8 cellular contexts compared by ENCODE assay signal in the genomic region with DNA sequence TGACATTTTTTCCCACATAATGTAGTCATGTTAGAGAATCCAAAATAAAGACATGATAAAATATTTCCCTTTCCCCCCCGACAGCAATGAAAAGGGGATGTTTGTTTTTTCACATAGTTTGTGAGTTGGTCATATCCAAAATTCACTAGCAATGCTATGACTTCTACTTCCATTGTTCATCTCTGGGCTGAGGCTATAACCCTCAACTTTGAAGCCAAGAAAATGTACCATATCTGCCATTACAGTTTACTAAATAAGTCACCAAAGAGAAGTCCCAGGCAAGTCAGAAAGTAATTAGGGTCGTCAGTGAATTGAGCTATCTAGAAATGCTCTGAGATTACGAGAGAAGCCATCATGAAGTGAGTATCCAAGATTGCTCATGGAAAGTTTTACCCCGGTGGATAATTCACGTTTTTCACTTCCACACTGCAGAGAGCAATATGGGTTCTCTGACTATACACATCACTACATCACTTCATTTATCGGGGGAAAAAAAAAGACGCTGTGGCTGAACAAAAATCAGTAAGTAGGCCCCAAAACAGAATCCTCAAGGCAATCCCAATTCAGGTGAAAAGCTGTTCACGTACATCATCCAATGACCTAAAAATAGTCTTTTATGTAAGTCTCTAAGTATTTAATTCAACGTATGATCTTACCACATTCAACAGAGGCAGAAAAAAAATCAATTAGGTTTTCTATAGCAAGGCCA. TPM values are rescaled to one million over a fixed set of nuclear protein-coding genes. Genes with fewer than 3 reads are reported as not detected.
DNase-seq lines count a peak whose midpoint lies in the region; ATAC-seq, FAIRE-seq and TF ChIP-seq lines count a peak whose summit lies in the region.

No MANE protein-coding gene starts in this region.

- H3K4me1 Mint-ChIP-seq in T-cell = peaks cover 27 to 34% (median 31%) of the 10 kb centered on the region in 3 donors

- no peak for TF ChIP-seq CTCF in gastroesophageal sphincter (IDR thresholded peaks at IDR 0.05)

- no peaks in the 10 kb centered on the region for H3K9me3 ChIP-seq in gastroesophageal sphincter

- H3K27me3 ChIP-seq in gastroesophageal sphincter = no peaks in the 10 kb centered on the region

- H3K4me1 ChIP-seq in gastroesophageal sphincter = peaks cover 15 to 67% (median 26%) of the 10 kb centered on the region in 3 donors

- H3K36me3 Mint-ChIP-seq in T-cell = no peaks in the 10 kb centered on the region

- H3K27ac Mint-ChIP-seq in T-cell = peak overlapping the region; percentile 86 to 87

- H3K27me3 Mint-ChIP-seq in T-cell = no peaks in the 10 kb centered on the region

- peak overlapping the region; percentile 90 to 92 (median 91) for H3K4me3 Mint-ChIP-seq in T-cell

- TF ChIP-seq EP300 in gastroesophageal sphincter (IDR thresholded peaks at IDR 0.05) = no peak

- peak overlapping the region in 3 of 4 donors; percentile 93 to 96 (median 95) for H3K27ac ChIP-seq in gastroesophageal sphincter

- WGBS in gastroesophageal sphincter (ENCODE audit: low coverage in 1 of 2), 2 donors = 16 to 17% methylated on average over 5 to 9 of the region's 9 CpGs

- FAIRE-seq in GM18507 (lab: Jason Lieb, UNC) (peak; percentile 44), HTR-8/SVneo (lab: Jason Lieb, UNC) (no peak)

- TF ChIP-seq POLR2A in gastroesophageal sphincter (IDR thresholded peaks at IDR 0.05) = no peak

- CTCF ChIA-PET in T-cell (lab: Charles Lee) = interaction anchor here in 1 of 2 donors (0.9 to 1.3 kb wide), 2 partner anchors 121 to 396 kb away, joined by 3 to 4 read pairs; no protein-coding TSS in a partner anchor

- no peak for ATAC-seq in T-cell (replicated peaks in 1 of 4)
- ATAC-seq in gastroesophageal sphincter = no peak
- no peak for ATAC-seq in HG02588 (IDR thresholded peaks at IDR 0.05; ENCODE audit: unreplicated experiment)
- ATAC-seq in HG03095 (IDR thresholded peaks at IDR 0.05; ENCODE audit: unreplicated experiment) = no peak

- DNase-seq in GM18507 (ENCODE audit: extremely low spot score, insufficient read length, low read depth) (no peak), T-cell (no peak), skeletal muscle cell (ENCODE audit: low read depth) (no peak), occipital lobe (lab: John Stamatoyannopoulos, UW) (no peak), HTR-8/SVneo (ENCODE audit: insufficient read length, low spot score) (no peak)

- H3K9me3 Mint-ChIP-seq in T-cell = no peaks in the 10 kb centered on the region

- H3K36me3 ChIP-seq in gastroesophageal sphincter = no peaks in the 10 kb centered on the region

- H3K4me3 ChIP-seq in gastroesophageal sphincter (peak overlapping the region; percentile 83 to 98), skeletal muscle cell (ENCODE audit: low read depth, low read length) (peak overlapping the region; percentile 88)

- POLR2A ChIA-PET in T-cell (lab: Charles Lee) = no interaction called here

RNA-seq across cellular contexts. Expression of a gene that starts 1.4 kb away (rescaled TPM):
- 10 to 100 TPM in 3 of 5 donors, 1 to 10 TPM in 2; 9.4 to 17.7 (median 10.9) TPM for total RNA-seq in T-cell
- total RNA-seq in gastroesophageal sphincter = 100 to 1,000 TPM in 2 of 4 donors, 10 to 100 TPM in 2; 59.5 to 170 (median 91.6) TPM
- 25.4 TPM for total RNA-seq in occipital lobe

RNA-seq across cellular contexts. Expression of a gene that starts 2.2 kb away (rescaled TPM):
- total RNA-seq in T-cell (10 to 100 TPM; 34.2 to 48.3 (median 42.0) TPM), gastroesophageal sphincter (10 to 100 TPM; 23.2 to 47.9 (median 33.2) TPM), occipital lobe (41.6 TPM)
